ENCODE assay signal across 34 cellular contexts in genomic region chr11:34957606-34958005, GRCh38.
"Had no signal": no experiment of that assay in that cellular context is flagged by ENCODE, and none has a peak within 500 bp of the region (broad histone marks: within the 10 kb centered on the region; RNA-seq: fewer than 3 reads in every experiment).

No MANE protein-coding gene starts in this region.

- H3K4me1 ChIP-seq: ascending aorta, breast epithelium had no signal

- FAIRE-seq: TTC549 had no signal

- H3K9me3 Mint-ChIP-seq: activated B cell treated with CpG ODN at 0.5 μM for 24 hours; activated CD4-positive, alpha-beta memory T cell treated with anti-CD3 and anti-CD28 coated beads for 36 hours; activated CD4-positive, alpha-beta T cell treated with anti-CD3 and anti-CD28 coated beads, Interleukin-2, amount 10 ng/mL, durations not matched to agents 24 days and 14 days; activated CD8-positive, alpha-beta T cell treated with anti-CD3 and anti-CD28 coated beads for 36 hours; activated naive CD4-positive, alpha-beta T cell treated with anti-CD3 and anti-CD28 coated beads, Interleukin-2, amount 10 ng/mL, durations not matched to agents 7 days and 5 days; activated naive CD4-positive, alpha-beta T cell treated with anti-CD3 and anti-CD28 coated beads, Interleukin-2, amount 50 U/mL, for 24 hours; activated naive CD8-positive, alpha-beta T cell treated with anti-CD3 and anti-CD28 coated beads, Interleukin-2, amount 10 ng/mL, durations not matched to agents 7 days and 5 days; activated naive CD8-positive, alpha-beta T cell treated with anti-CD3 and anti-CD28 coated beads, Interleukin-2, amount 50 U/mL, for 24 hours; activated T-cell treated with anti-CD3 and anti-CD28 coated beads, Interleukin-2, amount 50 U/mL, for 4 hours; activated T-helper 2 cell treated with anti-CD3 and anti-CD28 coated beads, Interferon-gamma antibody, Interleukin-2, Interleukin-4, amounts not matched to agents 10 μg/mL and 5 μg/mL and 100 μg/mL, durations not matched to agents 14 hours and 24 hours and 36 hours; T-helper 1 cell treated with Interleukin-12 subunit alpha and Interleukin-12 subunit beta and Interleukin-4 antibody, amounts not matched to agents 30 μg/mL and 1 μg/mL, for 36 hours; T-helper 2 cell treated with Interferon-gamma antibody and Interleukin-4, amounts not matched to agents 5 μg/mL and 100 μg/mL, for 36 hours had no signal

- H3K27ac ChIP-seq: ascending aorta, brain microvascular endothelial cell, breast epithelium, VCaP had no signal

- H3K4me1 Mint-ChIP-seq: activated B cell treated with CpG ODN at 0.5 μM for 24 hours; activated CD4-positive, alpha-beta T cell treated with anti-CD3 and anti-CD28 coated beads, Interleukin-2, amount 10 ng/mL, durations not matched to agents 24 days and 14 days; activated naive CD4-positive, alpha-beta T cell treated with anti-CD3 and anti-CD28 coated beads, Interleukin-2, amount 10 ng/mL, durations not matched to agents 7 days and 5 days had no signal

- DNase-seq: activated B cell treated with CpG ODN at 0.5 μM for 24 hours; activated CD4-positive, alpha-beta memory T cell treated with anti-CD3 and anti-CD28 coated beads for 36 hours; activated CD4-positive, alpha-beta T cell treated with anti-CD3 and anti-CD28 coated beads for 4 hours; activated CD4-positive, alpha-beta T cell treated with anti-CD3 and anti-CD28 coated beads, Interleukin-2, amount 10 ng/mL, durations not matched to agents 24 days and 14 days; activated CD4-positive, alpha-beta T cell treated with anti-CD3 and anti-CD28 coated beads, Interleukin-2, amount 50 U/mL, for 1 hour; activated CD4-positive, alpha-beta T cell treated with anti-CD3 and anti-CD28 coated beads, Interleukin-2, amount 50 U/mL, for 4 hours; activated CD4-positive, CD25-positive, alpha-beta regulatory T cell treated with anti-CD3 and anti-CD28 coated beads, Interleukin-2, amount 50 U/mL, for 72 hours; activated CD8-positive, alpha-beta memory T cell treated with anti-CD3 and anti-CD28 coated beads, Interleukin-2, amount 50 U/mL, for 4 hours; activated CD8-positive, alpha-beta T cell treated with anti-CD3 and anti-CD28 coated beads for 36 hours; activated effector memory CD4-positive, alpha-beta T cell treated with Interleukin-2 at 50 U/mL for 16 hours; activated gamma-delta T cell; activated naive CD4-positive, alpha-beta T cell treated with anti-CD3 and anti-CD28 coated beads, Interleukin-2, amount 10 ng/mL, durations not matched to agents 7 days and 5 days; activated naive CD4-positive, alpha-beta T cell treated with Interleukin-2 at 50 U/mL for 16 hours; activated naive CD8-positive, alpha-beta T cell treated with anti-CD3 and anti-CD28 coated beads, Interleukin-2, amount 10 ng/mL, durations not matched to agents 7 days and 5 days; activated naive CD8-positive, alpha-beta T cell treated with anti-CD3 and anti-CD28 coated beads, Interleukin-2, amount 50 U/mL, for 24 hours; activated T-cell treated with anti-CD3 and anti-CD28 coated beads for 4 hours; activated T-cell treated with anti-CD3 and anti-CD28 coated beads, Interleukin-2, amount 50 U/mL, for 1 hour; activated T-cell treated with anti-CD3 and anti-CD28 coated beads, Interleukin-2, amount 50 U/mL, for 4 hours; amygdala; anterior cingulate cortex; brain microvascular endothelial cell; central memory CD4-positive, alpha-beta T cell; T-helper 1 cell; T-helper 2 cell; T-helper 9 cell had no signal

- ATAC-seq: activated CD8-positive, alpha-beta T cell treated with anti-CD3 and anti-CD28 coated beads for 36 hours; activated naive CD8-positive, alpha-beta T cell treated with anti-CD3 and anti-CD28 coated beads, Interleukin-2, amount 50 U/mL, for 24 hours; activated T-cell treated with anti-CD3 and anti-CD28 coated beads, Interleukin-2, amount 50 U/mL, for 4 hours had no signal

- H3K36me3 ChIP-seq: ascending aorta, brain microvascular endothelial cell, breast epithelium had no signal

- H3K27me3 ChIP-seq: ascending aorta, brain microvascular endothelial cell, breast epithelium had no signal

- H3K4me3 Mint-ChIP-seq: activated B cell treated with CpG ODN at 0.5 μM for 24 hours; activated CD4-positive, alpha-beta memory T cell treated with anti-CD3 and anti-CD28 coated beads for 36 hours; activated CD4-positive, alpha-beta T cell treated with anti-CD3 and anti-CD28 coated beads, Interleukin-2, amount 10 ng/mL, durations not matched to agents 24 days and 14 days; activated CD8-positive, alpha-beta T cell treated with anti-CD3 and anti-CD28 coated beads for 36 hours; activated naive CD4-positive, alpha-beta T cell treated with anti-CD3 and anti-CD28 coated beads, Interleukin-2, amount 10 ng/mL, durations not matched to agents 7 days and 5 days; activated naive CD4-positive, alpha-beta T cell treated with anti-CD3 and anti-CD28 coated beads, Interleukin-2, amount 50 U/mL, for 24 hours; activated naive CD8-positive, alpha-beta T cell; activated naive CD8-positive, alpha-beta T cell treated with anti-CD3 and anti-CD28 coated beads, Interleukin-2, amount 10 ng/mL, durations not matched to agents 7 days and 5 days; activated naive CD8-positive, alpha-beta T cell treated with anti-CD3 and anti-CD28 coated beads, Interleukin-2, amount 50 U/mL, for 24 hours; activated T-cell treated with anti-CD3 and anti-CD28 coated beads, Interleukin-2, amount 50 U/mL, for 4 hours; T-helper 1 cell treated with Interleukin-12 subunit alpha and Interleukin-12 subunit beta and Interleukin-4 antibody, amounts not matched to agents 30 μg/mL and 1 μg/mL, for 36 hours; T-helper 2 cell treated with Interferon-gamma antibody and Interleukin-4, amounts not matched to agents 5 μg/mL and 100 μg/mL, for 36 hours had no signal

- H3K9me3 ChIP-seq: ascending aorta, breast epithelium had no signal

- H3K27me3 Mint-ChIP-seq: activated B cell treated with CpG ODN at 0.5 μM for 24 hours; activated CD4-positive, alpha-beta memory T cell treated with anti-CD3 and anti-CD28 coated beads for 36 hours; activated CD4-positive, alpha-beta T cell treated with anti-CD3 and anti-CD28 coated beads, Interleukin-2, amount 10 ng/mL, durations not matched to agents 24 days and 14 days; activated CD8-positive, alpha-beta T cell treated with anti-CD3 and anti-CD28 coated beads for 36 hours; activated naive CD4-positive, alpha-beta T cell treated with anti-CD3 and anti-CD28 coated beads, Interleukin-2, amount 10 ng/mL, durations not matched to agents 7 days and 5 days; activated naive CD4-positive, alpha-beta T cell treated with anti-CD3 and anti-CD28 coated beads, Interleukin-2, amount 50 U/mL, for 24 hours; activated naive CD8-positive, alpha-beta T cell; activated naive CD8-positive, alpha-beta T cell treated with anti-CD3 and anti-CD28 coated beads, Interleukin-2, amount 10 ng/mL, durations not matched to agents 7 days and 5 days; activated naive CD8-positive, alpha-beta T cell treated with anti-CD3 and anti-CD28 coated beads, Interleukin-2, amount 50 U/mL, for 24 hours had no signal

- H3K27ac Mint-ChIP-seq: activated B cell treated with CpG ODN at 0.5 μM for 24 hours; activated CD4-positive, alpha-beta memory T cell treated with anti-CD3 and anti-CD28 coated beads for 36 hours; activated CD4-positive, alpha-beta T cell treated with anti-CD3 and anti-CD28 coated beads, Interleukin-2, amount 10 ng/mL, durations not matched to agents 24 days and 14 days; activated CD8-positive, alpha-beta T cell treated with anti-CD3 and anti-CD28 coated beads for 36 hours; activated naive CD4-positive, alpha-beta T cell treated with anti-CD3 and anti-CD28 coated beads, Interleukin-2, amount 10 ng/mL, durations not matched to agents 7 days and 5 days; activated naive CD4-positive, alpha-beta T cell treated with anti-CD3 and anti-CD28 coated beads, Interleukin-2, amount 50 U/mL, for 24 hours; activated naive CD8-positive, alpha-beta T cell; activated naive CD8-positive, alpha-beta T cell treated with anti-CD3 and anti-CD28 coated beads, Interleukin-2, amount 10 ng/mL, durations not matched to agents 7 days and 5 days; activated naive CD8-positive, alpha-beta T cell treated with anti-CD3 and anti-CD28 coated beads, Interleukin-2, amount 50 U/mL, for 24 hours; activated T-helper 2 cell treated with anti-CD3 and anti-CD28 coated beads, Interferon-gamma antibody, Interleukin-2, Interleukin-4, amounts not matched to agents 10 μg/mL and 5 μg/mL and 100 μg/mL, durations not matched to agents 14 hours and 24 hours and 36 hours; T-helper 1 cell treated with Interleukin-12 subunit alpha and Interleukin-12 subunit beta and Interleukin-4 antibody, amounts not matched to agents 30 μg/mL and 1 μg/mL, for 36 hours; T-helper 2 cell treated with Interferon-gamma antibody and Interleukin-4, amounts not matched to agents 5 μg/mL and 100 μg/mL, for 36 hours had no signal

- H3K4me3 ChIP-seq: ascending aorta, breast epithelium had no signal
